ENCODE assay signal across 23 cellular contexts in genomic region chr5:61837788-61838187, GRCh38.
"Had no signal": no experiment of that assay in that cellular context is flagged by ENCODE, and none has a peak within 500 bp of the region (broad histone marks: within the 10 kb centered on the region; RNA-seq: fewer than 3 reads in every experiment).

No MANE protein-coding gene starts in this region.

- ATAC-seq: esophagus mucosa; gastrocnemius medialis; heart right ventricle; left cardiac atrium; lower lobe of right lung; right lobe of liver; stimulated activated effector memory CD8-positive, alpha-beta T cell treated with anti-CD3 and anti-CD28 coated beads, Interleukin-12 subunit alpha, Interleukin-12 subunit beta, amount 100 ng/mL, for 72 hours; stimulated activated naive CD8-positive, alpha-beta T cell treated with anti-CD3 and anti-CD28 coated beads, Interleukin-15, Interleukin-2, amounts not matched to agents 100 U/mL and 50 U/mL, for 24 hours had no signal

- DNase-seq: effector CD4-positive, alpha-beta T cell; endodermal cell; gastrocnemius medialis; heart right ventricle; islet precursor cell; left cardiac atrium; left ventricle myocardium inferior; lower lobe of right lung; mesenchymal stem cell; naive B cell; occipital lobe; retina; right lobe of liver; stimulated activated CD4-positive, alpha-beta T cell treated with anti-CD3 and anti-CD28 coated beads, Interleukin-4, amount 100 ng/mL, for 1 hour; stimulated activated CD8-positive, alpha-beta memory T cell treated with anti-CD3 and anti-CD28 coated beads, Interleukin-4, amount 100 ng/mL, for 48 hours; stimulated activated naive CD8-positive, alpha-beta T cell treated with anti-CD3 and anti-CD28 coated beads, Interleukin-15, Interleukin-2, amounts not matched to agents 100 U/mL and 50 U/mL, for 24 hours; thyroid gland had no signal

- H3K4me3 ChIP-seq: coronary artery, gastrocnemius medialis, heart right ventricle, left ventricle myocardium inferior, lower lobe of right lung, prostate gland, right lobe of liver, suprapubic skin, thyroid gland had no signal

- H3K27ac ChIP-seq: coronary artery, gastrocnemius medialis, heart right ventricle, left ventricle myocardium inferior, lower lobe of right lung, parathyroid adenoma, prostate gland, right lobe of liver, suprapubic skin, thyroid gland had no signal
